ENCODE assay signal across 33 cellular contexts in genomic region chr12:79433465-79434072, GRCh38.
"Had no signal": no experiment of that assay in that cellular context is flagged by ENCODE, and none has a peak within 500 bp of the region (broad histone marks: within the 10 kb centered on the region; RNA-seq: fewer than 3 reads in every experiment).

No MANE protein-coding gene starts in this region.

- H2AFZ ChIP-seq: PC-9 had no signal

- FAIRE-seq: bronchial epithelial cell, colon, RCC 7860 had no signal

- H3K4me2 ChIP-seq: PC-9 had no signal

- H3K36me3 ChIP-seq: WERI-Rb-1 had no signal

- ATAC-seq: activated CD8-positive, alpha-beta memory T cell treated with anti-CD3 and anti-CD28 coated beads, Interleukin-2, amount 10 ng/mL, durations not matched to agents 7 days and 5 days; activated naive CD8-positive, alpha-beta T cell treated with anti-CD3 and anti-CD28 coated beads, Interleukin-2, amount 50 U/mL, for 24 hours; Right ventricle myocardium inferior had no signal

- H3K4me3 ChIP-seq: PC-9, SK-N-MC had no signal

- H3K27ac ChIP-seq: PC-9, RWPE1, SK-N-MC, WERI-Rb-1 had no signal

- DNase-seq: activated CD4-positive, alpha-beta memory T cell treated with anti-CD3 and anti-CD28 coated beads, Interleukin-2, amount 10 ng/mL, durations not matched to agents 7 days and 5 days; activated CD4-positive, alpha-beta T cell treated with anti-CD3 and anti-CD28 coated beads for 1 hour; activated CD4-positive, alpha-beta T cell treated with anti-CD3 and anti-CD28 coated beads for 48 hours; activated CD4-positive, CD25-positive, alpha-beta regulatory T cell; activated CD8-positive, alpha-beta memory T cell treated with anti-CD3 and anti-CD28 coated beads for 24 hours; activated CD8-positive, alpha-beta memory T cell treated with anti-CD3 and anti-CD28 coated beads, Interleukin-2, amount 10 ng/mL, durations not matched to agents 7 days and 5 days; activated CD8-positive, alpha-beta memory T cell treated with anti-CD3 and anti-CD28 coated beads, Interleukin-2, amount 50 U/mL, for 48 hours; activated effector memory CD4-positive, alpha-beta T cell treated with Interleukin-2 at 50 U/mL for 16 hours; activated naive CD4-positive, alpha-beta T cell treated with anti-CD3 and anti-CD28 coated beads, Interleukin-2, amount 10 ng/mL, durations not matched to agents 7 days and 5 days; activated naive CD8-positive, alpha-beta T cell treated with anti-CD3 and anti-CD28 coated beads, Interleukin-2, amount 50 U/mL, for 24 hours; activated T-cell treated with anti-CD3 and anti-CD28 coated beads, Interleukin-2, amount 50 U/mL, for 48 hours; anterior cingulate cortex; caudate nucleus; NCI-H1092 treated with DMSO at 0.1 percent for 48 hours; NCI-H1417; NCI-H146; NCI-H187; NCI-H2029 treated with DMSO at 0.1 percent for 48 hours; NCI-H2107; NCI-H2171; NCI-H510A; NCI-H526; NCI-H748 treated with DMSO at 0.1 percent for 48 hours; NK-92 treated with Interleukin-12 subunit alpha and Interleukin-12 subunit beta, amount 100 ng/mL, for 24 hours; PC-9; T1000; WERI-Rb-1 had no signal
